Comparison of ENCODE assay signal across 1 cellular context in genomic region chr1:155135416-155136197, GRCh38.
A peak's percentile ranks its signal among the peaks of the same experiment; 100 is the strongest.
TF ChIP-seq lines count a peak whose summit lies in the region.

TSS of gene SLC50A1 (plus strand) at chr1:155135852. CDS start at chr1:155135912, 60 bp downstream.

TF ChIP-seq in HEK293, 187 proteins besides CTCF, POLR2A, EP300 and RAD21 (continued from another document and continues in another):
- TF ChIP-seq ZNF513 (tag by site-specific recombination; IDR thresholded peaks at IDR 0.05): no peak
- peak; percentile 96 for TF ChIP-seq ZBTB11 (tag by site-specific recombination; conservative IDR thresholded peaks at IDR 0.05; ENCODE audit: low read depth)
- TF ChIP-seq KLF16 (tag by site-specific recombination; IDR thresholded peaks at IDR 0.05): no peak; the same call in 1 of the 2 replicates
- TF ChIP-seq ZNF138 (tag by site-specific recombination; IDR thresholded peaks at IDR 0.05; ENCODE audit: borderline replicate concordance): no peak
- TF ChIP-seq ZBTB26 (tag by site-specific recombination; optimal IDR thresholded peaks at IDR 0.05): peak; percentile 90
- TF ChIP-seq ZNF704 (tag by site-specific recombination; IDR thresholded peaks at IDR 0.05): no peak
- 0 out of 2 replicates have a peak, but pooled peaks have one; percentile 4 for TF ChIP-seq ZNF843 (tag by site-specific recombination; IDR thresholded peaks at IDR 0.05)
- TF ChIP-seq ZNF596 (tag by site-specific recombination; IDR thresholded peaks at IDR 0.05): no peak
- TF ChIP-seq ZXDB (tag by site-specific recombination; IDR thresholded peaks at IDR 0.05): peak; percentile 68
- no peak for TF ChIP-seq ZNF280D (tag by site-specific recombination; IDR thresholded peaks at IDR 0.05)
- TF ChIP-seq ZNF184 (tag by site-specific recombination; IDR thresholded peaks at IDR 0.05): no peak
- TF ChIP-seq SP3 (tag by site-specific recombination; IDR thresholded peaks at IDR 0.05): peak; percentile 89
- no peak for TF ChIP-seq GFI1B (tag by site-specific recombination; IDR thresholded peaks at IDR 0.05)
- no peak for TF ChIP-seq ZNF133 (tag by site-specific recombination; IDR thresholded peaks at IDR 0.05)
- no peak for TF ChIP-seq MZF1 (tag by site-specific recombination; IDR thresholded peaks at IDR 0.05; ENCODE audit: borderline replicate concordance)
- 0 out of 2 replicates have a peak, but pooled peaks have one; percentile 61 for TF ChIP-seq BCL11B (tag by site-specific recombination; IDR thresholded peaks at IDR 0.05; ENCODE audit: low read depth)
- TF ChIP-seq WT1 (tag by site-specific recombination; IDR thresholded peaks at IDR 0.05): no peak
- no peak for TF ChIP-seq MYNN (tag by site-specific recombination; IDR thresholded peaks at IDR 0.05; ENCODE audit: borderline replicate concordance)
- peak; percentile 85; the same call in 1 of the 2 replicates for TF ChIP-seq ZNF600 (tag by site-specific recombination; IDR thresholded peaks at IDR 0.05)
- TF ChIP-seq REPIN1 (tag by site-specific recombination; IDR thresholded peaks at IDR 0.05; ENCODE audit: low read depth): no peak
- TF ChIP-seq REST (tag by site-specific recombination; IDR thresholded peaks at IDR 0.05): 0 out of 2 replicates have a peak, but pooled peaks have one; percentile 33
- TF ChIP-seq ZFP37 (tag by site-specific recombination; IDR thresholded peaks at IDR 0.05): peak; percentile 80
- no peak for TF ChIP-seq ZNF404 (tag by site-specific recombination; IDR thresholded peaks at IDR 0.05)
- TF ChIP-seq SCRT2 (tag by site-specific recombination; IDR thresholded peaks at IDR 0.05): peak; percentile 88
- no peak for TF ChIP-seq ZNF112 (tag by site-specific recombination; IDR thresholded peaks at IDR 0.05)
- no peak for TF ChIP-seq ZNF155 (tag by site-specific recombination; IDR thresholded peaks at IDR 0.05)
- no peak for TF ChIP-seq ZNF398 (tag by site-specific recombination; IDR thresholded peaks at IDR 0.05)
- peak; percentile 74 for TF ChIP-seq PATZ1 (tag by site-specific recombination; IDR thresholded peaks at IDR 0.05)
- peak; percentile 36; the same call in 1 of the 2 replicates for TF ChIP-seq ZNF2 (tag by site-specific recombination; IDR thresholded peaks at IDR 0.05)
- peak; percentile 29 for TF ChIP-seq ZBTB21 (tag by site-specific recombination; IDR thresholded peaks at IDR 0.05)
- no peak for TF ChIP-seq AEBP2 (tag by site-specific recombination; IDR thresholded peaks at IDR 0.05; ENCODE audit: borderline replicate concordance)
- TF ChIP-seq ZEB2 (tag by site-specific recombination; IDR thresholded peaks at IDR 0.05): peak; percentile 77
- peak; percentile 89; the same call in 1 of the 2 replicates for TF ChIP-seq ZNF501 (tag by site-specific recombination; IDR thresholded peaks at IDR 0.05)
- 0 out of 2 replicates have a peak, but pooled peaks have one; percentile 43 for TF ChIP-seq ZNF837 (tag by site-specific recombination; IDR thresholded peaks at IDR 0.05)
- TF ChIP-seq ZNF658 (tag by site-specific recombination; IDR thresholded peaks at IDR 0.05): no peak
- TF ChIP-seq ZNF626 (tag by site-specific recombination; IDR thresholded peaks at IDR 0.05): no peak
- peak; percentile 54; the same call in 1 of the 2 replicates for TF ChIP-seq ZNF561 (tag by site-specific recombination; IDR thresholded peaks at IDR 0.05; ENCODE audit: borderline replicate concordance)
- TF ChIP-seq ZNF24 (tag by site-specific recombination; IDR thresholded peaks at IDR 0.05): peak; percentile 34; the same call in 1 of the 2 replicates
- TF ChIP-seq ZNF16 (tag by site-specific recombination; IDR thresholded peaks at IDR 0.05; ENCODE audit: low read depth): no peak
- TF ChIP-seq ZNF341 (tag by site-specific recombination; IDR thresholded peaks at IDR 0.05; ENCODE audit: low read depth): peak; percentile 62
- no peak for TF ChIP-seq ZNF157 (tag by site-specific recombination; IDR thresholded peaks at IDR 0.05)
- peak; percentile 80; the same call in 1 of the 2 replicates for TF ChIP-seq ZBTB20 (tag by site-specific recombination; IDR thresholded peaks at IDR 0.05)
- peak; percentile 12; the same call in 1 of the 2 replicates for TF ChIP-seq ZFP69B (tag by site-specific recombination; IDR thresholded peaks at IDR 0.05)
- TF ChIP-seq ZNF677 (tag by site-specific recombination; IDR thresholded peaks at IDR 0.05): no peak
